8 cellular contexts compared by ENCODE assay signal in genomic region chr9:136119259-136120118, GRCh38. TPM values are rescaled to one million over a fixed set of nuclear protein-coding genes. Genes with fewer than 3 reads are reported as not detected.
A peak's percentile ranks its signal among the peaks of the same experiment; 100 is the strongest.
DNase-seq lines count a peak whose midpoint lies in the region; ATAC-seq and TF ChIP-seq lines count a peak whose summit lies in the region.

No MANE protein-coding gene starts in this region.

- H3K27me3 Mint-ChIP-seq in CD4-positive, alpha-beta T cell: no peaks in the 10 kb centered on the region

- no peak for TF ChIP-seq POLR2A in upper lobe of left lung (IDR thresholded peaks at IDR 0.05)

- peak overlapping the region; percentile 64 for H3K27ac Mint-ChIP-seq in CD4-positive, alpha-beta T cell

- H3K9ac ChIP-seq in mesenchymal stem cell (ENCODE audit: low read length): peak overlapping the region; percentile 88

- H3K18ac ChIP-seq in mesenchymal stem cell (ENCODE audit: low read depth in 1 of 2, low read length in 2 of 2): peak overlapping the region; percentile 84 to 92

- peak overlapping the region; percentile 30 for H2AK5ac ChIP-seq in mesenchymal stem cell (ENCODE audit: low read length, severe bottlenecking)

- TF ChIP-seq CTCF in CD4-positive, alpha-beta T cell (IDR thresholded peaks at IDR 0.05): no peak
- TF ChIP-seq CTCF in dorsolateral prefrontal cortex (IDR thresholded peaks at IDR 0.05 in 54 of 56, conservative IDR thresholded peaks at IDR 0.05 in 2 of 56; ENCODE audit: low read depth in 1 of 56, partially characterized antibody in 56 of 56) (no peak), upper lobe of left lung (IDR thresholded peaks at IDR 0.05) (no peak)

- peak overlapping the region; percentile 75 to 83 for H3K4ac ChIP-seq in mesenchymal stem cell (ENCODE audit: low read depth in 1 of 2, low read length in 2 of 2)

- peak overlapping the region; percentile 92 for H2BK120ac ChIP-seq in mesenchymal stem cell (ENCODE audit: low read depth, low read length)

- peaks cover 12% of the 10 kb centered on the region for H3K4me1 Mint-ChIP-seq in CD4-positive, alpha-beta T cell (ENCODE audit: low read depth)

- H3K36me3 ChIP-seq in mesenchymal stem cell (ENCODE audit: control insufficient read depth in 1 of 2, insufficient read depth in 2 of 2, low read depth in 1 of 2, low read length in 2 of 2) (peaks cover 20 to 27% of the 10 kb centered on the region in 2 experiments), upper lobe of left lung (peaks cover 0 to 20% (median 18%) of the 10 kb centered on the region in 4 donors)

- POLR2A ChIA-PET in CD4-positive, alpha-beta T cell (lab: Charles Lee): interaction anchor here (0.6 to 0.9 kb wide), 2 partner anchors 22 to 158 kb away, joined by 3 read pairs; partner anchors contain the start of gene UBAC1

- DNase-seq in CD4-positive, alpha-beta T cell: no peak
- DNase-seq in RKO (ENCODE audit: low spot score): peak; percentile 74
- no peak for DNase-seq in dorsolateral prefrontal cortex
- peak; percentile 68 for DNase-seq in mesenchymal stem cell
- peak in 1 of 2 donors; percentile 84 for DNase-seq in upper lobe of left lung
- no peak for DNase-seq in NCI-H1092 treated with DMSO at 0.1 percent for 48 hours (lab: John Stamatoyannopoulos, UW)

- intact Hi-C loops in CD4-positive, alpha-beta T cell (cut with DNase I, micrococcal nuclease): loop anchor here (2.0 to 10.0 kb wide), 4 partner anchors 213 to 835 kb away; partner anchors contain the start of genes CAMSAP1 (in 2 of the 2), DNLZ (in 1 of the 2) and LCN12 (in 1 of the 2)
- intact Hi-C loops in dorsolateral prefrontal cortex (cut with DNase I): loop anchor here (2.0 to 10.0 kb wide), 10 partner anchors 67 to 615 kb away; partner anchors contain the start of genes CAMSAP1 (in 2 of the 2), KCNT1 (in 1 of the 2), MRPS2 (in 1 of the 2) and UBAC1 (in 1 of the 2)

- no peak for TF ChIP-seq EP300 in upper lobe of left lung (IDR thresholded peaks at IDR 0.05)

- H3K23ac ChIP-seq in mesenchymal stem cell (ENCODE audit: low read length in 2 of 2): peak overlapping the region in 1 of 2 experiments; percentile 34

- no peak overlapping the region for H2BK12ac ChIP-seq in mesenchymal stem cell (ENCODE audit: low read length in 2 of 2)

- H3K27me3 ChIP-seq in CD4-positive, alpha-beta T cell (ENCODE audit: control insufficient read depth, insufficient read depth, low read length): no peaks in the 10 kb centered on the region
- H3K27me3 ChIP-seq in dorsolateral prefrontal cortex: no peaks in the 10 kb centered on the region
- peaks cover 13 to 15% of the 10 kb centered on the region in 2 experiments for H3K27me3 ChIP-seq in mesenchymal stem cell (ENCODE audit: control insufficient read depth in 1 of 2, insufficient read depth in 1 of 2, low read length in 2 of 2)
- H3K27me3 ChIP-seq in upper lobe of left lung: no peaks in the 10 kb centered on the region

- H4K8ac ChIP-seq in mesenchymal stem cell (ENCODE audit: low read length): peak overlapping the region; percentile 86

- H3K14ac ChIP-seq in mesenchymal stem cell (ENCODE audit: low read length in 2 of 2): peak overlapping the region in 1 of 2 experiments; percentile 36

- no peaks in the 10 kb centered on the region for H3K36me3 Mint-ChIP-seq in CD4-positive, alpha-beta T cell (ENCODE audit: low read depth)

- H3K9me3 Mint-ChIP-seq in CD4-positive, alpha-beta T cell: no peaks in the 10 kb centered on the region

- H3K4me1 ChIP-seq in mesenchymal stem cell (ENCODE audit: control insufficient read depth, insufficient read depth, low read depth, low read length) (peaks cover 35% of the 10 kb centered on the region), upper lobe of left lung (peaks cover 23 to 40% (median 26%) of the 10 kb centered on the region in 4 donors)

- H3K4me3 ChIP-seq in dorsolateral prefrontal cortex: peak overlapping the region; percentile 47 to 97 (median 88)
- peak overlapping the region; percentile 78 to 90 for H3K4me3 ChIP-seq in mesenchymal stem cell (ENCODE audit: insufficient read depth in 1 of 2, low read depth in 1 of 2, low read length in 2 of 2)
- H3K4me3 ChIP-seq in upper lobe of left lung: peak overlapping the region; percentile 87 to 99 (median 97)

- peak overlapping the region; percentile 79 for H3K27ac ChIP-seq in CD4-positive, alpha-beta T cell (ENCODE audit: low read depth, low read length)
- H3K27ac ChIP-seq in dorsolateral prefrontal cortex (peak overlapping the region; percentile 68 to 98 (median 94)), mesenchymal stem cell (ENCODE audit: low read length, poor library complexity, severe bottlenecking) (peak overlapping the region; percentile 23), upper lobe of left lung (peak overlapping the region; percentile 87 to 96 (median 94))

- peak overlapping the region; percentile 90 for H4K91ac ChIP-seq in mesenchymal stem cell (ENCODE audit: low read length)

- H3K79me1 ChIP-seq in mesenchymal stem cell (replicated peaks; ENCODE audit: low read length, poor library complexity, severe bottlenecking): peaks cover 17% of the 10 kb centered on the region

- 8% methylated on average over 41 of the region's 50 CpGs for WGBS in mesenchymal stem cell
- 21 to 37% methylated on average over 18 to 38 of the region's 50 CpGs for WGBS in upper lobe of left lung, 2 donors

- CTCF ChIA-PET in CD4-positive, alpha-beta T cell (lab: Charles Lee): interaction anchor here (1.3 kb wide), 1 partner anchor 25 kb away, joined by 3 read pairs; the partner anchor contains the start of gene NACC2

- no peak overlapping the region for H2BK5ac ChIP-seq in mesenchymal stem cell (ENCODE audit: low read depth, low read length, poor library complexity, severe bottlenecking)

- peak overlapping the region; percentile 78 for H3K4me2 ChIP-seq in mesenchymal stem cell (ENCODE audit: low read length, poor library complexity, severe bottlenecking)

- no peak for ATAC-seq in CD4-positive, alpha-beta T cell (ENCODE audit: poor library complexity)
- ATAC-seq in GM21825 (IDR thresholded peaks at IDR 0.05; ENCODE audit: unreplicated experiment) (peak; percentile 9), upper lobe of left lung (ENCODE audit: low FRiP score in 2 of 2) (peak in 1 of 2 donors; percentile 62), HG02623 (IDR thresholded peaks at IDR 0.05; ENCODE audit: unreplicated experiment) (no peak)

- H3K9me3 ChIP-seq in CD4-positive, alpha-beta T cell (ENCODE audit: control insufficient read depth, low read length): no peaks in the 10 kb centered on the region
- H3K9me3 ChIP-seq in mesenchymal stem cell (ENCODE audit: control insufficient read depth, low read length) (no peaks in the 10 kb centered on the region), upper lobe of left lung (no peaks in the 10 kb centered on the region)

- H3K4me3 Mint-ChIP-seq in CD4-positive, alpha-beta T cell: peak overlapping the region; percentile 79

- H2AFZ ChIP-seq in mesenchymal stem cell (ENCODE audit: low read depth, low read length): no peak overlapping the region

- H2BK15ac ChIP-seq in mesenchymal stem cell (ENCODE audit: low read depth, poor library complexity, severe bottlenecking): peak overlapping the region; percentile 83

RNA-seq across cellular contexts. Expression of gene TMEM250, which starts 0.8 kb away (rescaled TPM):
- total RNA-seq in CD4-positive, alpha-beta T cell: 1 to 10 TPM; 6.5 to 7.9 TPM
- total RNA-seq in dorsolateral prefrontal cortex (10 to 100 TPM; 19.3 to 53.2 (median 34.1) TPM), upper lobe of left lung (10 to 100 TPM; 37.6 to 49.6 (median 38.4) TPM)
- polyA plus RNA-seq in mesenchymal stem cell (2013, experiment 1 of 2): 18.1 TPM
- polyA plus RNA-seq in mesenchymal stem cell (2013, experiment 2 of 2): 17.5 TPM

RNA-seq across cellular contexts. Expression of gene NACC2, which starts 24.4 kb away (rescaled TPM):
- 1 to 10 TPM; 2.1 to 2.7 TPM for total RNA-seq in CD4-positive, alpha-beta T cell
- total RNA-seq in dorsolateral prefrontal cortex (100 to 1,000 TPM in 46 of 120 experiments, 10 to 100 TPM in 74; 55.9 to 246 (median 94.8) TPM), upper lobe of left lung (10 to 100 TPM; 16.8 to 38.4 (median 31.3) TPM)
- polyA plus RNA-seq in mesenchymal stem cell (2013, experiment 1 of 2): 25.9 TPM
- 26.0 TPM for polyA plus RNA-seq in mesenchymal stem cell (2013, experiment 2 of 2)

Comparison
In these comparisons a context has a peak if more than half of its experiments do, and no peak if none do; other contexts are left out.
1. DNase-seq: peak in RKO (single experiment) and mesenchymal stem cell (single experiment); none in CD4-positive, alpha-beta T cell (0 of 10), dorsolateral prefrontal cortex (0 of 10) and NCI-H1092 treated with DMSO at 0.1 percent for 48 hours (single experiment).
2. H3K27ac ChIP-seq: peak in every context shown above with its lines; median percentile 94 in dorsolateral prefrontal cortex; 94 in upper lobe of left lung; 79 in CD4-positive, alpha-beta T cell; 23 in mesenchymal stem cell.
3. RNA of gene NACC2, which starts 24.4 kb away (total RNA-seq): 55.9 to 246 TPM in dorsolateral prefrontal cortex and 16.8 to 38.4 TPM in upper lobe of left lung; 2.1 to 2.7 TPM in CD4-positive, alpha-beta T cell; every median in the first group is over 4 times any median in the second.
4. Peak in every context shown above with its lines, with median percentiles within 50 percentile points of each other: H3K4me3 ChIP-seq.